In the genomic region with DNA sequence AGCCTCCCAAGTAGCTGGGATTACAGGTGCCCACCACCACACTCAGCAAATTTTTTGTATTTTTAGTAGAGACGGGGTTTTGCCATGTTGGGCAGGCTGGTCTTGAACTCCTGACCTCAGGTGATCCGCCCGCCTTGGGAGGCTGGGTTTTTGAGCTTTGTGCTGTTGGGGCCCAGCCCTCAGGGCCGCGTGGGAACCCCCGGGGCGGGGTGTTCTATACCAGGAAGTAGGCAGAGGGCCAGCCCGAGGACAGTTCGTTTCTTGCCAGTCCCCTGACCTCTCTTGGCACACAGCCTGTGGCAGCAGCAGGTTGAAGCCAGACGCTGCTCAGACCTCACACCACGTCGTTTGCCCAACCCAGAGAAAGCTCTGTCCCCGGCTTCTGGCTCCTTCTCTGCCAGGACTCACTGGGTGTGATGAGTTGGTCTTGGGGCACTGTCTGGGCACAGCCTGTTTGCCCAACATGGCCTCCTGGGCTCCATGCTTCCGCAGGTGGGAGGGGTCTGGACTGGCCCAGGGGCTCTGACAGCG, we compare ENCODE assay signal across 9 cellular contexts. TPM values are rescaled to one million over a fixed set of nuclear protein-coding genes. Genes with fewer than 3 reads are reported as not detected.
DNase-seq lines count a peak whose midpoint lies in the region; ATAC-seq and TF ChIP-seq lines count a peak whose summit lies in the region.
"Had no signal": no experiment of that assay in that cellular context is flagged by ENCODE, and none has a peak within 500 bp of the region (broad histone marks: within the 10 kb centered on the region; RNA-seq: fewer than 3 reads in every experiment).

No MANE protein-coding gene starts in this region.

- WGBS in body of pancreas, 2 donors = 5 to 9% methylated on average over 13 to 15 of the region's 15 CpGs
- WGBS in lower leg skin, 2 donors = 45 to 46% methylated on average over 15 of the region's 15 CpGs

- H3K36me3 ChIP-seq in body of pancreas (replicated peaks in 1 of 2; ENCODE audit: insufficient read depth in 1 of 2, low read depth in 2 of 2) = no peaks in the 10 kb centered on the region
- H3K36me3 ChIP-seq in upper lobe of right lung = no peaks in the 10 kb centered on the region

- H3K27me3 ChIP-seq in body of pancreas = no peaks in the 10 kb centered on the region
- H3K27me3 ChIP-seq in upper lobe of right lung = no peaks in the 10 kb centered on the region

- H3K4me1 ChIP-seq in body of pancreas (peaks cover 72% of the 10 kb centered on the region), upper lobe of right lung (peaks cover 45% of the 10 kb centered on the region)

- H3K4me3 ChIP-seq in body of pancreas (no peak overlapping the region), lower leg skin (ENCODE audit: low read depth, poor library complexity, severe bottlenecking) (no peak overlapping the region), upper lobe of right lung (no peak overlapping the region), coronary artery (no peak overlapping the region)

- intact Hi-C loops in body of pancreas (cut with DNase I) = no loop called here
- intact Hi-C loops in lower leg skin (cut with DNase I; ENCODE audit: low total_unique reads) = no loop called here
- intact Hi-C loops in upper lobe of right lung (cut with DNase I) = no loop called here

- DNase-seq in NCI-H345 (lab: John Stamatoyannopoulos, UW) (peak; percentile 6), NCI-H345 treated with DMSO at 0.1 percent for 48 hours (lab: John Stamatoyannopoulos, UW; ENCODE audit: unreplicated experiment) (no peak), body of pancreas (peak; percentile 99 to 100 (median 100)), lower leg skin (ENCODE audit: low spot score in 2 of 2) (peak; percentile 88 to 95), upper lobe of right lung (peak; percentile 97), OCI-M2 (lab: John Stamatoyannopoulos, UW; ENCODE audit: unreplicated experiment) (no peak), coronary artery (ENCODE audit: low spot score) (no peak), UCSD-AML1 (lab: John Stamatoyannopoulos, UW; ENCODE audit: unreplicated experiment) (no peak)
- DNase-seq: NCI-H1048 had no signal

- no peak for TF ChIP-seq CTCF in body of pancreas (IDR thresholded peaks at IDR 0.05)
- no peak for TF ChIP-seq CTCF in lower leg skin (IDR thresholded peaks at IDR 0.05)
- no peak for TF ChIP-seq CTCF in upper lobe of right lung (IDR thresholded peaks at IDR 0.05)
- no peak for TF ChIP-seq CTCF in coronary artery (IDR thresholded peaks at IDR 0.05)

- H3K9me3 ChIP-seq in body of pancreas = no peaks in the 10 kb centered on the region
- H3K9me3 ChIP-seq in upper lobe of right lung = no peaks in the 10 kb centered on the region

- ATAC-seq in body of pancreas (peak; percentile 83), upper lobe of right lung (peak; percentile 81)

- peak overlapping the region; percentile 91 to 99 (median 94) for H3K27ac ChIP-seq in body of pancreas
- H3K27ac ChIP-seq in upper lobe of right lung = peak overlapping the region; percentile 77
- no peak overlapping the region for H3K27ac ChIP-seq in coronary artery

- TF ChIP-seq POLR2A in body of pancreas (IDR thresholded peaks at IDR 0.05) = peak; percentile 42 to 74 (median 67)
- TF ChIP-seq POLR2A in lower leg skin (IDR thresholded peaks at IDR 0.05) = no peak

RNA-seq across cellular contexts. Expression of a gene that starts 24.9 kb away (rescaled TPM):
- total RNA-seq in body of pancreas = 10 to 100 TPM; 72.1 to 92.6 TPM
- total RNA-seq in lower leg skin = 10 to 100 TPM in 3 of 4 donors, 1 to 10 TPM in 1; 5.9 to 15.6 (median 13.1) TPM
- 53.3 TPM for total RNA-seq in upper lobe of right lung

Comparison
In these comparisons a context has a peak if more than half of its experiments do, and no peak if none do; other contexts are left out.
1. DNase-seq: peak in NCI-H345 (single experiment), body of pancreas (4 of 4), lower leg skin (2 of 2) and upper lobe of right lung (single experiment); none in NCI-H345 treated with DMSO at 0.1 percent for 48 hours (single experiment), OCI-M2 (single experiment), coronary artery (single experiment) and UCSD-AML1 (single experiment).
2. H3K27ac ChIP-seq: peak in body of pancreas (4 of 4) and upper lobe of right lung (single experiment); none in coronary artery (0 of 2).
3. POLR2A ChIP-seq: peak in body of pancreas (3 of 3); none in lower leg skin (0 of 2).